ENCODE assay signal across 16 cellular contexts in the genomic region with DNA sequence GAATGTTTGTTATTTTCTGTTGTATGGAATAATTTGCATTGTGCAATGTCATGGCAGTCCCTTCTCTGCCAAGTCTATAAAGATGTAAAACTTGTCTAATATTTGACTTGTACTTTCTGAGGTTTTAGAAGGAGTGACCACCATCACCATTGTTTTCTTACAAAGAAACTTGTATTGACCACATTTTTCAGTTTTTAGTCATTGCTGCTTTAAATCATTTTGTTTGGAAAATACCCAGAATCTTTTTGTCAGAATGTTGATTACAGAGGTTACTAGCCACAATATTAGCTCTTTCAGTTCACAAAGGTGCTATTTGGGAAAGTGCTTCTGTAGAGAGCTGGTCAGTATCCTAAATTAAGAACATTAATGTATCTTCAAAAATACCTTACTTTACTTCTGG.
DNase-seq lines count a peak whose midpoint lies in the region; ATAC-seq and TF ChIP-seq lines count a peak whose summit lies in the region.
"Had no signal": no experiment of that assay in that cellular context is flagged by ENCODE, and none has a peak within 500 bp of the region (broad histone marks: within the 10 kb centered on the region; RNA-seq: fewer than 3 reads in every experiment).

No MANE protein-coding gene starts in this region.

- H3K27ac Mint-ChIP-seq in nephron progenitor cell, result no peak overlapping the region

- H3K27ac ChIP-seq in vagina, result no peak overlapping the region
- H3K27ac ChIP-seq: BLaER1 treated with 17β-estradiol and CSF1 and Interleukin-3, amounts not matched to agents 10 nM and 100 nM; left ventricle myocardium inferior had no signal

- H3K4me3 Mint-ChIP-seq in nephron progenitor cell, result no peak overlapping the region

- H3K9me3 Mint-ChIP-seq in nephron progenitor cell, result no peaks in the 10 kb centered on the region

- no peaks in the 10 kb centered on the region for H3K27me3 Mint-ChIP-seq in nephron progenitor cell (ENCODE audit: low read depth, poor library complexity)

- DNase-seq in nephron progenitor cell, result no peak
- DNase-seq in vagina (ENCODE audit: extremely low spot score in 2 of 2), result no peak
- no peak for DNase-seq in SKM-1 (lab: John Stamatoyannopoulos, UW; ENCODE audit: unreplicated experiment)
- no peak for DNase-seq in HK-2 (ENCODE audit: unreplicated experiment)
- DNase-seq: amygdala; effector memory CD4-positive, alpha-beta T cell; H7; head of caudate nucleus; left ventricle myocardium inferior; stimulated activated CD4-positive, alpha-beta T cell treated with anti-CD3 and anti-CD28 coated beads, Interleukin-15, amount 100 ng/mL, for 24 hours had no signal

- no peak for TF ChIP-seq POLR2A in vagina (IDR thresholded peaks at IDR 0.05)

- no peaks in the 10 kb centered on the region for H3K36me3 Mint-ChIP-seq in nephron progenitor cell (ENCODE audit: low read depth)

- TF ChIP-seq CTCF in nephron progenitor cell (IDR thresholded peaks at IDR 0.05) (no peak), vagina (IDR thresholded peaks at IDR 0.05) (no peak)

- H3K36me3 ChIP-seq in vagina, result no peaks in the 10 kb centered on the region
- H3K36me3 ChIP-seq: BLaER1 treated with 17β-estradiol and CSF1 and Interleukin-3, amounts not matched to agents 10 nM and 100 nM; left ventricle myocardium inferior had no signal

- ATAC-seq in GM18858 (IDR thresholded peaks at IDR 0.05; ENCODE audit: unreplicated experiment), result peak; percentile 84
- peak; percentile 69 for ATAC-seq in GM21515 (IDR thresholded peaks at IDR 0.05; ENCODE audit: unreplicated experiment)
- ATAC-seq in HG03039 (IDR thresholded peaks at IDR 0.05; ENCODE audit: unreplicated experiment), result peak; percentile 83
- ATAC-seq: Panc1 had no signal

- H3K4me1 ChIP-seq in vagina, result no peaks in the 10 kb centered on the region
- H3K4me1 ChIP-seq: BLaER1 treated with 17β-estradiol and CSF1 and Interleukin-3, amounts not matched to agents 10 nM and 100 nM; left ventricle myocardium inferior had no signal

- no peak overlapping the region for H3K4me3 ChIP-seq in vagina
- H3K4me3 ChIP-seq: BLaER1 treated with 17β-estradiol and CSF1 and Interleukin-3, amounts not matched to agents 10 nM and 100 nM; left ventricle myocardium inferior had no signal

- H3K4me1 Mint-ChIP-seq in nephron progenitor cell, result no peaks in the 10 kb centered on the region

- no peaks in the 10 kb centered on the region for H3K9me3 ChIP-seq in vagina
- H3K9me3 ChIP-seq: BLaER1 treated with 17β-estradiol and CSF1 and Interleukin-3, amounts not matched to agents 10 nM and 100 nM had no signal

- no peaks in the 10 kb centered on the region for H3K27me3 ChIP-seq in vagina
- H3K27me3 ChIP-seq: BLaER1 treated with 17β-estradiol and CSF1 and Interleukin-3, amounts not matched to agents 10 nM and 100 nM had no signal

- no peak for TF ChIP-seq EP300 in Ishikawa (IDR thresholded peaks at IDR 0.05; ENCODE audit: borderline replicate concordance)

- intact Hi-C loops in vagina (cut with DNase I), result no loop called here

- TF ChIP-seq RAD21 in Ishikawa (IDR thresholded peaks at IDR 0.05; ENCODE audit: low read depth), result no peak

TF ChIP-seq in Ishikawa, 13 proteins besides CTCF, POLR2A, EP300 and RAD21:
- no peak for TF ChIP-seq NFIC (IDR thresholded peaks at IDR 0.05)
- 0 out of 2 replicates have a peak, but pooled peaks have one; percentile 13 for TF ChIP-seq CEBPB (IDR thresholded peaks at IDR 0.05)
- TF ChIP-seq, protein P1, sequence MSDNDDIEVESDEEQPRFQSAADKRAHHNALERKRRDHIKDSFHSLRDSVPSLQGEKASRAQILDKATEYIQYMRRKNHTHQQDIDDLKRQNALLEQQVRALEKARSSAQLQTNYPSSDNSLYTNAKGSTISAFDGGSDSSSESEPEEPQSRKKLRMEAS (IDR thresholded peaks at IDR 0.05), result no peak
